ENCODE assay signal across 1 cellular context in genomic region chr5:72474117-72474915, GRCh38.
TF ChIP-seq lines count a peak whose summit lies in the region.

No MANE protein-coding gene starts in this region.

TF ChIP-seq in SK-N-SH, 30 proteins besides CTCF, POLR2A, EP300 and RAD21 (continued from another document):
- TF ChIP-seq USF1 (IDR thresholded peaks at IDR 0.05; ENCODE audit: borderline replicate concordance, low read depth) (no peak), MAX (IDR thresholded peaks at IDR 0.05; ENCODE audit: low read depth) (no peak), MEF2A (IDR thresholded peaks at IDR 0.05; ENCODE audit: borderline replicate concordance, low read depth) (no peak)
